1 cellular context compared by ENCODE assay signal in the genomic region with DNA sequence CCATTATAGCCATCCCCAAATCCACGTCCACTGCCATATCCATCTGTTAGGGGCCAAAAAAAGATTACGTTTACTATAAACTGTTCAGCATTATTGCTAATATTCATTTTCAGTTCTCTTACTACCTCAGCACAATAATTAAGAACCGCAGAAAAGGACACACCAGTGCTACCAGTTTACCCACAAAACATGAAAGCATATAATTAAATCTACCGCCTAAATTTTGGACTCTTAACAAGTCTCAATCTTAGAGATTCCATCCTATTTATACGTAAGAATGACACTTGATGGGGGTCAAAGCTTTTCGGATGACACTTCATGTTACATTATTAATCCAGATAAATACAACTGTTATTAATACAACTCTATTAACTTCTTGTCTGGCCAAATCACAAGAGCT.
TF ChIP-seq lines count a peak whose summit lies in the region.

No MANE protein-coding gene starts in this region.

TF ChIP-seq in K562, 482 proteins besides CTCF, POLR2A, EP300 and RAD21:
- TF ChIP-seq NFXL1 (CRISPR knock-in tag; IDR thresholded peaks at IDR 0.05) (peak; percentile 79; the same call in 1 of the 2 replicates), HNRNPL (IDR thresholded peaks at IDR 0.05; ENCODE audit: low read depth, low read length) (peak; percentile 37; the same call in 1 of the 2 replicates), ZFPM2 (CRISPR knock-in tag; IDR thresholded peaks at IDR 0.05) (no peak), SRSF3 (IDR thresholded peaks at IDR 0.05; ENCODE audit: insufficient read depth, low read length) (no peak), ZNF431 (CRISPR knock-in tag; IDR thresholded peaks at IDR 0.05) (peak; percentile 57; the same call in 1 of the 2 replicates), RBFOX2 (IDR thresholded peaks at IDR 0.05; ENCODE audit: low read depth, low read length) (0 out of 2 replicates have a peak, but pooled peaks have one; percentile 9)
TF ChIP-seq in K562: peak in this region for 4.
